In genomic region chr2:221999702-222000101, GRCh38 we compare ENCODE assay signal across 23 cellular contexts.
A peak's percentile ranks its signal among the peaks of the same experiment; 100 is the strongest.
DNase-seq lines count a peak whose midpoint lies in the region; ATAC-seq, FAIRE-seq and TF ChIP-seq lines count a peak whose summit lies in the region.
"Had no signal": no experiment of that assay in that cellular context is flagged by ENCODE, and none has a peak within 500 bp of the region (broad histone marks: within the 10 kb centered on the region; RNA-seq: fewer than 3 reads in every experiment).

No MANE protein-coding gene starts in this region.

- H3K4me1 ChIP-seq in pancreas = no peaks in the 10 kb centered on the region
- H3K4me1 ChIP-seq: body of pancreas, right atrium auricular region had no signal

- DNase-seq in EH (ENCODE audit: low read depth) (peak; percentile 70), LoVo (ENCODE audit: low spot score) (peak; percentile 27), astrocyte of the hippocampus (ENCODE audit: low read depth, low spot score) (peak; percentile 61), left colon (no peak), iPS-NIHi11 (ENCODE audit: low spot score) (no peak), mesothelial cell of epicardium (ENCODE audit: low spot score in 2 of 2, unreplicated experiment in 2 of 2) (no peak), pancreas (no peak)
- DNase-seq: activated CD8-positive, alpha-beta T cell treated with anti-CD3 and anti-CD28 coated beads for 36 hours; body of pancreas; effector CD8-positive, alpha-beta T cell; kidney; naive B cell; NCI-H1694; NCI-H774; Right ventricle myocardium superior; stimulated activated CD4-positive, alpha-beta T cell treated with anti-CD3 and anti-CD28 coated beads, Interleukin-4, amount 100 ng/mL, for 24 hours had no signal

- H3K4me1 Mint-ChIP-seq in mesothelial cell of epicardium = peaks cover 20% of the 10 kb centered on the region
- H3K4me1 Mint-ChIP-seq: naive B cell; stimulated activated effector memory CD8-positive, alpha-beta T cell treated with anti-CD3 and anti-CD28 coated beads, Interleukin-12 subunit alpha, Interleukin-12 subunit beta, amount 100 ng/mL, for 72 hours had no signal

- H3K27me3 ChIP-seq in pancreas = peaks cover 0 to 4% (median 0%) of the 10 kb centered on the region in 4 donors
- H3K27me3 ChIP-seq: body of pancreas, right atrium auricular region had no signal

- ATAC-seq in left colon (peak; percentile 67), pancreas (no peak), HG03159 (IDR thresholded peaks at IDR 0.05; ENCODE audit: unreplicated experiment) (no peak)
- ATAC-seq: activated CD8-positive, alpha-beta T cell treated with anti-CD3 and anti-CD28 coated beads for 36 hours; body of pancreas; stimulated activated effector memory CD8-positive, alpha-beta T cell treated with anti-CD3 and anti-CD28 coated beads, Interleukin-12 subunit alpha, Interleukin-12 subunit beta, amount 100 ng/mL, for 72 hours had no signal

- H3K4me3 ChIP-seq in pancreas = no peak overlapping the region
- H3K4me3 ChIP-seq: body of pancreas, right atrium auricular region had no signal

- no peaks in the 10 kb centered on the region for H3K36me3 Mint-ChIP-seq in mesothelial cell of epicardium
- H3K36me3 Mint-ChIP-seq: naive B cell; stimulated activated effector memory CD8-positive, alpha-beta T cell treated with anti-CD3 and anti-CD28 coated beads, Interleukin-12 subunit alpha, Interleukin-12 subunit beta, amount 100 ng/mL, for 72 hours had no signal

- H3K9me3 Mint-ChIP-seq in mesothelial cell of epicardium = peaks cover 11% of the 10 kb centered on the region
- H3K9me3 Mint-ChIP-seq: activated T-helper 2 cell treated with anti-CD3 and anti-CD28 coated beads, Interferon-gamma antibody, Interleukin-2, Interleukin-4, amounts not matched to agents 10 μg/mL and 5 μg/mL and 100 μg/mL, durations not matched to agents 14 hours and 24 hours and 36 hours; stimulated activated effector memory CD8-positive, alpha-beta T cell treated with anti-CD3 and anti-CD28 coated beads, Interleukin-12 subunit alpha, Interleukin-12 subunit beta, amount 100 ng/mL, for 72 hours had no signal

- no peaks in the 10 kb centered on the region for H3K36me3 ChIP-seq in pancreas
- H3K36me3 ChIP-seq: right atrium auricular region had no signal

- no peak overlapping the region for H3K27ac ChIP-seq in pancreas
- H3K27ac ChIP-seq: body of pancreas, C4-2B, KMS-11, right atrium auricular region had no signal

- intact Hi-C loops in left colon (cut with DNase I, micrococcal nuclease) = no loop called here
- intact Hi-C loops in pancreas (cut with DNase I) = no loop called here

- no peak overlapping the region for H3K27ac Mint-ChIP-seq in mesothelial cell of epicardium
- H3K27ac Mint-ChIP-seq: activated CD8-positive, alpha-beta T cell treated with anti-CD3 and anti-CD28 coated beads for 36 hours; activated T-helper 2 cell treated with anti-CD3 and anti-CD28 coated beads, Interferon-gamma antibody, Interleukin-2, Interleukin-4, amounts not matched to agents 10 μg/mL and 5 μg/mL and 100 μg/mL, durations not matched to agents 14 hours and 24 hours and 36 hours; naive B cell; stimulated activated effector memory CD8-positive, alpha-beta T cell treated with anti-CD3 and anti-CD28 coated beads, Interleukin-12 subunit alpha, Interleukin-12 subunit beta, amount 100 ng/mL, for 72 hours had no signal

- no peak overlapping the region for H3K4me3 Mint-ChIP-seq in mesothelial cell of epicardium
- H3K4me3 Mint-ChIP-seq: activated CD8-positive, alpha-beta T cell treated with anti-CD3 and anti-CD28 coated beads for 36 hours; naive B cell; stimulated activated effector memory CD8-positive, alpha-beta T cell treated with anti-CD3 and anti-CD28 coated beads, Interleukin-12 subunit alpha, Interleukin-12 subunit beta, amount 100 ng/mL, for 72 hours had no signal

- FAIRE-seq in pancreas (lab: Jason Lieb, UNC) = no peak
- FAIRE-seq: kidney, TTC549 had no signal

- peaks cover 2% of the 10 kb centered on the region for H3K27me3 Mint-ChIP-seq in mesothelial cell of epicardium (ENCODE audit: low read depth)
- H3K27me3 Mint-ChIP-seq: activated CD8-positive, alpha-beta T cell treated with anti-CD3 and anti-CD28 coated beads for 36 hours; naive B cell had no signal

- WGBS in pancreas, 2 donors = 39 to 54% methylated on average over 6 of the region's 6 CpGs

- H3K9me3 ChIP-seq in pancreas = no peaks in the 10 kb centered on the region
- H3K9me3 ChIP-seq: body of pancreas, right atrium auricular region had no signal

- no peak for TF ChIP-seq CTCF in mesothelial cell of epicardium (IDR thresholded peaks at IDR 0.05; ENCODE audit: unreplicated experiment)
- TF ChIP-seq CTCF in pancreas (IDR thresholded peaks at IDR 0.05) = no peak

Comparison
In these comparisons a context has a peak if more than half of its experiments do, and no peak if none do; other contexts are left out.
1. DNase-seq: peak in EH (single experiment), LoVo (single experiment) and astrocyte of the hippocampus (single experiment); none in left colon (0 of 2), iPS-NIHi11 (single experiment), mesothelial cell of epicardium (0 of 2) and pancreas (0 of 6).